ENCODE assay signal across 17 cellular contexts in the genomic region with DNA sequence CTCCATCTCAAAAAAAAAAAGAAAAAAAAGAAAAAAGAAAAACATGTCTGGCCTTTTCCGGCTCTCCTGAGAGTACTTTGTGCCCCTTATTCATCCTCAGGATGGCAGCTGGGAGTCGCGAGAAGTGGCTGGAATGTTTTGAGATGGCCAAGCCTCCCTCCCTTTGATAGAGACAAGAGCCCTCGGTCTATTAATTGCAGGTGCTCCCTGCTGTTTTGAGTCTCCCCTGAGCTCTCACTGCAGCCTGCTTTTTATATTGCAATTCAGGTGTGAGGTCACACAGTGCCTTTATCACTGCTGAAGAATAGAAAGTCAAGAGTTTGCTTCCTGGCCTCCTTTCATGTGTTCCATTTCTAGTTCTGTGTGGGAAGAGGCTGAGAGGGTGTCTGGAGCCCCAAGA. TPM values are rescaled to one million over a fixed set of nuclear protein-coding genes. Genes with fewer than 3 reads are reported as not detected.
DNase-seq lines count a peak whose midpoint lies in the region; ATAC-seq and TF ChIP-seq lines count a peak whose summit lies in the region.
"Had no signal": no experiment of that assay in that cellular context is flagged by ENCODE, and none has a peak within 500 bp of the region (broad histone marks: within the 10 kb centered on the region; RNA-seq: fewer than 3 reads in every experiment).

No MANE protein-coding gene starts in this region.

- no peak overlapping the region for H3K4ac ChIP-seq in IMR-90 (ENCODE audit: low read depth, low read length)

- no peak for TF ChIP-seq RAD21 in IMR-90 (IDR thresholded peaks at IDR 0.05; ENCODE audit: low read length)

- H3K36me3 ChIP-seq in IMR-90 (ENCODE audit: control insufficient read depth, insufficient read depth, low read length) (no peaks in the 10 kb centered on the region), adipocyte (ENCODE audit: control insufficient read depth, insufficient read depth, low read length, severe bottlenecking) (peaks cover 7% of the 10 kb centered on the region), mucosa of descending colon (ENCODE audit: low read depth) (no peaks in the 10 kb centered on the region)

- H3K9ac ChIP-seq in IMR-90 (ENCODE audit: low read depth, low read length) = no peak overlapping the region
- H3K9ac ChIP-seq in adipocyte (ENCODE audit: low read length) = peak overlapping the region; percentile 86

- peak overlapping the region; percentile 39 for H3K27ac ChIP-seq in AG04450 (ENCODE audit: low read depth, low read length)
- H3K27ac ChIP-seq in IMR-90 (ENCODE audit: insufficient read depth, low read length) = no peak overlapping the region
- H3K27ac ChIP-seq: hepatocyte, PC-9 had no signal

- no peak overlapping the region; the same call in 1 of the 2 replicates for H4K91ac ChIP-seq in IMR-90 (ENCODE audit: insufficient read depth, low read depth, low read length)

- WGBS in IMR-90 (ENCODE audit: extremely low coverage in 2 of 2, insufficient read length in 1 of 2), 2 experiments = no CpG with 5 or more reads among the region's 4 CpGs

- H3K4me1 ChIP-seq in IMR-90 (ENCODE audit: control insufficient read depth, insufficient read depth, low read length) (peaks cover 40% of the 10 kb centered on the region), adipocyte (ENCODE audit: control insufficient read depth, insufficient read depth, low read length) (peaks cover 62% of the 10 kb centered on the region), mucosa of descending colon (ENCODE audit: low read depth) (peaks cover 31% of the 10 kb centered on the region)

- H2BK5ac ChIP-seq in IMR-90 (ENCODE audit: low read depth, low read length, poor library complexity, severe bottlenecking) = no peak overlapping the region

- H3K4me2 ChIP-seq in IMR-90 (ENCODE audit: low read depth, low read length) = no peak overlapping the region
- H3K4me2 ChIP-seq: hepatocyte, PC-9 had no signal

- H4K5ac ChIP-seq in IMR-90 (ENCODE audit: low read depth, low read length) = no peak overlapping the region

- peaks cover 30% of the 10 kb centered on the region for H3K9me1 ChIP-seq in IMR-90 (ENCODE audit: insufficient read depth, low read length)

- BruUV-seq in IMR-90 (replicated peaks; lab: Mats Ljungman, UMichigan) = no TSS peak

- H2BK120ac ChIP-seq in IMR-90 (ENCODE audit: low read depth, low read length) = peak overlapping the region; percentile 99; the same call in 1 of the 2 replicates

- no peak overlapping the region; the same call in 1 of the 2 replicates for H2BK20ac ChIP-seq in IMR-90 (ENCODE audit: low read depth, low read length)

- peak overlapping the region; percentile 25 for H2AK5ac ChIP-seq in IMR-90 (ENCODE audit: low read depth, low read length)

- H3K56ac ChIP-seq in IMR-90 (ENCODE audit: extremely low read depth, insufficient read depth, low read length) = no peak overlapping the region

- no peak overlapping the region for H2AK9ac ChIP-seq in IMR-90 (replicated peaks; ENCODE audit: low read depth, low read length, poor library complexity)

- POLR2A ChIA-PET in AG04450 (lab: Yijun Ruan, JAX) (no interaction called here), IMR-90 (lab: Charles Lee; ENCODE audit: unreplicated experiment) (no interaction called here)

- no peaks in the 10 kb centered on the region for H3K27me3 ChIP-seq in AG04450 (ENCODE audit: control insufficient read depth, insufficient read depth, low read length)
- no peaks in the 10 kb centered on the region for H3K27me3 ChIP-seq in IMR-90 (ENCODE audit: control insufficient read depth, insufficient read depth, low read length)
- H3K27me3 ChIP-seq in adipocyte (replicated peaks; ENCODE audit: control insufficient read depth, insufficient read depth, low read length) = no peaks in the 10 kb centered on the region
- H3K27me3 ChIP-seq: hepatocyte had no signal

- no peak overlapping the region for H2AFZ ChIP-seq in IMR-90 (replicated peaks; ENCODE audit: low read length, poor library complexity)
- H2AFZ ChIP-seq: hepatocyte, PC-9 had no signal

- ATAC-seq in IMR-90 (ENCODE audit: low read depth) (no peak), mucosa of descending colon (no peak)

- peaks cover 11 to 13% of the 10 kb centered on the region in 2 experiments; a peak in 3 of 4 replicates for H3K79me1 ChIP-seq in IMR-90 (ENCODE audit: low read depth in 1 of 2, low read length in 2 of 2)

- TF ChIP-seq CTCF in AG04450 (IDR thresholded peaks at IDR 0.05; ENCODE audit: low read depth, low read length) = no peak
- TF ChIP-seq CTCF in IMR-90 (conservative IDR thresholded peaks at IDR 0.05; ENCODE audit: low read depth, low read length) = no peak
- no peak for TF ChIP-seq CTCF in mucosa of descending colon (IDR thresholded peaks at IDR 0.05)

- in situ Hi-C loops in IMR-90 (cut with MboI; ENCODE audit: low sequenced_read_pairs) = no loop called here

- intact Hi-C loops in IMR-90 (cut with micrococcal nuclease) = no loop called here
- intact Hi-C loops in mucosa of descending colon (cut with DNase I, micrococcal nuclease) = no loop called here

- H3K18ac ChIP-seq in IMR-90 (ENCODE audit: low read depth, low read length) = no peak overlapping the region

- H4K20me1 ChIP-seq in IMR-90 (ENCODE audit: insufficient read depth, low read length) = no peaks in the 10 kb centered on the region

- H2BK15ac ChIP-seq in IMR-90 (ENCODE audit: low read depth, low read length) = 0 out of 3 replicates have a peak overlapping the region, but pooled peaks have one; percentile 97

- H3K14ac ChIP-seq in IMR-90 (replicated peaks; ENCODE audit: low read depth, low read length) = no peak overlapping the region; the same call in 1 of the 2 replicates

- H3K4me3 ChIP-seq in AG04450 (ENCODE audit: low read depth, low read length) (no peak overlapping the region), IMR-90 (ENCODE audit: insufficient read depth, low read depth, low read length) (no peak overlapping the region), adipocyte (ENCODE audit: low read length) (peak overlapping the region; percentile 6), mucosa of descending colon (no peak overlapping the region)
- H3K4me3 ChIP-seq: hepatocyte, PC-9 had no signal

- H3K9me3 ChIP-seq in AG04450 (ENCODE audit: control insufficient read depth, insufficient read depth, low read length) (no peaks in the 10 kb centered on the region; the same call in 1 of the 2 replicates), IMR-90 (ENCODE audit: control insufficient read depth, insufficient read depth, low read length) (no peaks in the 10 kb centered on the region), adipocyte (ENCODE audit: control insufficient read depth, low read length) (no peaks in the 10 kb centered on the region), mucosa of descending colon (no peaks in the 10 kb centered on the region)

- DNase-seq in AG04450 (ENCODE audit: low read depth, low spot score) (no peak), IMR-90 (no peak), adipocyte (ENCODE audit: low read depth) (no peak), mesenteric fat pad (ENCODE audit: low spot score) (peak; percentile 41), mucosa of descending colon (no peak), RKO (ENCODE audit: low spot score) (no peak), hepatic stellate cell (ENCODE audit: low spot score) (no peak)
- DNase-seq in activated naive CD4-positive, alpha-beta T cell treated with Interleukin-2 at 50 U/mL for 16 hours = no peak
- DNase-seq: activated CD4-positive, alpha-beta T cell treated with anti-CD3 and anti-CD28 coated beads for 4 hours; Kasumi-1; kidney glomerular epithelial cell; NCI-H1105 treated with DMSO at 0.1 percent for 48 hours; NCI-H526; PC-9; retina; stimulated activated naive CD4-positive, alpha-beta T cell had no signal

- CTCF ChIA-PET in AG04450 (lab: Charles Lee) (no interaction called here), IMR-90 (lab: Yijun Ruan, JAX) (interaction anchor here (0.6 kb wide), 1 partner anchor 608 kb away, joined by 3 read pairs; no protein-coding TSS in a partner anchor)

- no peak overlapping the region for H3K23ac ChIP-seq in IMR-90 (ENCODE audit: low read depth, low read length)

- dilution Hi-C loops in IMR-90 (cut with HindIII; ENCODE audit: low sequenced_read_pairs, unreplicated experiment) = no loop called here

- no peak overlapping the region for H4K8ac ChIP-seq in IMR-90 (ENCODE audit: low read depth in 2 of 2, low read length in 2 of 2)

- TF ChIP-seq POLR2A in IMR-90 (IDR thresholded peaks at IDR 0.05; ENCODE audit: low read depth, low read length) = no peak

TF ChIP-seq in IMR-90, 13 proteins besides CTCF, POLR2A, EP300 and RAD21:
- TF ChIP-seq CEBPB (IDR thresholded peaks at IDR 0.05; ENCODE audit: low read depth, low read length) (no peak), FOS (IDR thresholded peaks at IDR 0.05; ENCODE audit: low read depth, low read length) (no peak), NFE2L2 (IDR thresholded peaks at IDR 0.05; ENCODE audit: low read depth, low read length) (no peak), MAFK (IDR thresholded peaks at IDR 0.05; ENCODE audit: low read depth, low read length) (no peak), BHLHE40 (IDR thresholded peaks at IDR 0.05; ENCODE audit: low read depth, low read length) (no peak), RCOR1 (IDR thresholded peaks at IDR 0.05; ENCODE audit: insufficient replicate concordance, low read length) (no peak), SMC3 (IDR thresholded peaks at IDR 0.05; ENCODE audit: low read depth, low read length) (no peak), RFX5 (IDR thresholded peaks at IDR 0.05; ENCODE audit: low read depth, low read length) (no peak), CHD1 (IDR thresholded peaks at IDR 0.05; ENCODE audit: low read depth, low read length) (no peak)
- TF ChIP-seq, protein P1, sequence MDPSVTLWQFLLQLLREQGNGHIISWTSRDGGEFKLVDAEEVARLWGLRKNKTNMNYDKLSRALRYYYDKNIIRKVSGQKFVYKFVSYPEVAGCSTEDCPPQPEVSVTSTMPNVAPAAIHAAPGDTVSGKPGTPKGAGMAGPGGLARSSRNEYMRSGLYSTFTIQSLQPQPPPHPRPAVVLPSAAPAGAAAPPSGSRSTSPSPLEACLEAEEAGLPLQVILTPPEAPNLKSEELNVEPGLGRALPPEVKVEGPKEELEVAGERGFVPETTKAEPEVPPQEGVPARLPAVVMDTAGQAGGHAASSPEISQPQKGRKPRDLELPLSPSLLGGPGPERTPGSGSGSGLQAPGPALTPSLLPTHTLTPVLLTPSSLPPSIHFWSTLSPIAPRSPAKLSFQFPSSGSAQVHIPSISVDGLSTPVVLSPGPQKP (IDR thresholded peaks at IDR 0.05; ENCODE audit: borderline replicate concordance, low read depth, low read length) = no peak

RNA-seq across cellular contexts. Expression of a gene that starts 10.9 kb away (rescaled TPM):
- polyA plus RNA-seq in AG04450 (2011; rRNA removed) (55.5 and 61.4 TPM in 2 replicates), IMR-90 (2012; rRNA removed) (52.6 and 55.2 TPM in 2 replicates)
- 29.4 and 34.4 TPM in 2 replicates for polyA minus RNA-seq in AG04450 (2011; rRNA and poly(A)+ RNA removed)
- total RNA-seq in IMR-90 (2012; rRNA removed) (33.7 and 36.4 TPM in 2 replicates), mesenteric fat pad (3.1 TPM), mucosa of descending colon (100 to 1,000 TPM; 141 to 645 (median 213) TPM)
- 26.4 and 51.5 TPM in 2 replicates for polyA plus RNA-seq in IMR-90 (2012; cell fraction: cytosol; rRNA removed)
- 19.3 and 34.7 TPM in 2 replicates for polyA plus RNA-seq in IMR-90 (2012; cell fraction: nucleus; rRNA removed; ENCODE audit: low replicate concordance)
